ENCODE assay signal across 29 cellular contexts in the genomic region with DNA sequence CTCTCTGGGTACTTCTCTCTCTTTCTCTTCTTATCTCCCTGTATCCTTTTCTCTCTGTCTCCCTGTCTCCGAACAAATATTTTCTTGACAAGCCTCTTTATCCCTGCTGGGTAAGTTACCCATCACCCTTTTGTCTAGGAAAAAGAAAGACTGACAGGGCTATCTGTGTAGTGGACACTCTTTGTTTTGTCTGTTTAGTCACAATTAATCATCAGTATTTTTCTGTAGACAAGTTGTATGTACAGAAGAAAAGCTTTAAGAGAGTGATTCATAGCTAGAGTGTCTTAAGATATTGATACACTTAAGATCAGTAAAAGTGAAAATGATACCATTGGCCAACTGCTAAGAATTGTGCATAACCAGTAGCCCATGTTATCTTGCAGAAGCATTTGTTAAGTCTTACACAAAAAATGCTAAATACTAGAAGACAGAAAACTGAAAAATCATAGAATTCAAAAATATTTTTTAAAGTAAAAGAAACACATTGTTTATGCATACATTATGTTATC.
"Had no signal": no experiment of that assay in that cellular context is flagged by ENCODE, and none has a peak within 500 bp of the region (broad histone marks: within the 10 kb centered on the region; RNA-seq: fewer than 3 reads in every experiment).

No MANE protein-coding gene starts in this region.

- H3K9me3 ChIP-seq: lower lobe of right lung, ovary, psoas muscle, thyroid gland, vagina had no signal

- H3K36me3 ChIP-seq: gastroesophageal sphincter, heart right ventricle, left ventricle myocardium inferior, lower lobe of right lung, ovary, sigmoid colon, stomach, thyroid gland, vagina had no signal

- H3K27ac ChIP-seq: dorsolateral prefrontal cortex, epithelial cell of prostate, gastroesophageal sphincter, heart right ventricle, left ventricle myocardium inferior, lower lobe of right lung, ovary, psoas muscle, sigmoid colon, stomach, thyroid gland, vagina had no signal

- H3K4me3 ChIP-seq: dorsolateral prefrontal cortex, gastroesophageal sphincter, heart right ventricle, left ventricle myocardium inferior, lower lobe of right lung, ovary, psoas muscle, sigmoid colon, stomach, thyroid gland, vagina had no signal

- H3K27me3 ChIP-seq: dorsolateral prefrontal cortex, gastroesophageal sphincter, heart right ventricle, sigmoid colon, stomach, thyroid gland, vagina had no signal

- H3K4me1 ChIP-seq: gastroesophageal sphincter, heart right ventricle, left ventricle myocardium inferior, lower lobe of right lung, psoas muscle, sigmoid colon, stomach, thyroid gland, vagina had no signal

- FAIRE-seq: islet of Langerhans had no signal

- DNase-seq: dorsolateral prefrontal cortex; effector CD4-positive, alpha-beta T cell; foreskin fibroblast; glutamatergic neuron; heart right ventricle; hippocampal formation; left colon; left ventricle myocardium inferior; lower lobe of right lung; naive thymus-derived CD8-positive, alpha-beta T cell; nephron progenitor cell; nucleus accumbens; ovary; posterior cingulate gyrus; psoas muscle; right cardiac atrium; sigmoid colon; stimulated activated CD4-positive, alpha-beta T cell treated with anti-CD3 and anti-CD28 coated beads, Interleukin-2, amount 100 ng/mL, for 24 hours; stimulated activated CD4-positive, alpha-beta T cell treated with anti-CD3 and anti-CD28 coated beads, Interleukin-4, amount 100 ng/mL, for 24 hours; stimulated activated naive CD4-positive, alpha-beta T cell treated with Interleukin-2 at 50 U/mL for 16 hours; stomach; thyroid gland; trophoblast cell had no signal

- ATAC-seq: esophagus mucosa; gastroesophageal sphincter; heart right ventricle; left colon; lower lobe of right lung; naive thymus-derived CD8-positive, alpha-beta T cell; psoas muscle; right cardiac atrium; stimulated activated effector memory CD8-positive, alpha-beta T cell treated with anti-CD3 and anti-CD28 coated beads, Interleukin-12 subunit alpha, Interleukin-12 subunit beta, amount 100 ng/mL, for 72 hours had no signal
